ENCODE assay signal across 34 cellular contexts in the genomic region with DNA sequence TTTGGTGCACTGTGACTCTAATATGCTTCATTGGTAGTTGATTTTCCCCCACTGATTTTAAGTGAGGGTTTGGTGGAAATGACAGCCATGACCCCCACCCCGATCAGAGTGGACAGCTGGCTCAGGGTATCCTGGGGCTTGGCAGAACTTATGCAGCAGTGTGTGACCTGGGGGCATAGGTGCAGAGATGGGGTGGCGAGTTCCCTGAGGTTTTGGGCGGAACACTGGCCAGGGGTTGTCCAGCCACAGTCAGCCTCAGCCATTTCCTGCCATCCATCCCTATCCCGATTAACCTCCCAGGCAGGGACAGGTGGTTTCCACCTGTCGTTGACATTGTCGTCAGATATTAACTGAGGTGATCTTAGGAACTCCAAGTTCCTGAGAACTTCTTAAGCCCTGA.
"Had no signal": no experiment of that assay in that cellular context is flagged by ENCODE, and none has a peak within 500 bp of the region (broad histone marks: within the 10 kb centered on the region; RNA-seq: fewer than 3 reads in every experiment).

No MANE protein-coding gene starts in this region.

- H3K4me3 ChIP-seq: adrenal gland, K562, PC-9 had no signal

- H3K27ac ChIP-seq: adrenal gland, PC-9, RWPE1, VCaP had no signal

- H3K27me3 ChIP-seq: adrenal gland had no signal

- ATAC-seq: activated CD8-positive, alpha-beta T cell treated with anti-CD3 and anti-CD28 coated beads for 36 hours; activated naive CD4-positive, alpha-beta T cell treated with anti-CD3 and anti-CD28 coated beads, Interleukin-2, amount 50 U/mL, for 72 hours; activated T-cell treated with anti-CD3 and anti-CD28 coated beads, Interleukin-2, amount 50 U/mL, for 72 hours; activated T-helper 17 cell treated with anti-CD3 and anti-CD28 coated beads, Interleukin-2, amount 50 U/mL, for 72 hours; K562; Right ventricle myocardium inferior had no signal

- H3K36me3 ChIP-seq: adrenal gland had no signal

- H3K9me3 ChIP-seq: adrenal gland had no signal

- DNase-seq: activated B cell treated with CpG ODN at 0.5 μM for 24 hours; activated CD4-positive, alpha-beta T cell treated with anti-CD3 and anti-CD28 coated beads for 48 hours; activated CD4-positive, alpha-beta T cell treated with anti-CD3 and anti-CD28 coated beads, Interleukin-2, amount 50 U/mL, for 4 hours; activated CD4-positive, CD25-positive, alpha-beta regulatory T cell treated with anti-CD3 and anti-CD28 coated beads, Interleukin-2, amount 50 U/mL, for 72 hours; activated CD8-positive, alpha-beta T cell treated with anti-CD3 and anti-CD28 coated beads for 36 hours; activated gamma-delta T cell treated with Interleukin-2 at 50 U/mL for 16 hours; activated naive CD4-positive, alpha-beta T cell treated with anti-CD3 and anti-CD28 coated beads for 36 hours; activated T-cell treated with anti-CD3 and anti-CD28 coated beads, Interleukin-2, amount 50 U/mL, for 1 hour; activated T-cell treated with anti-CD3 and anti-CD28 coated beads, Interleukin-2, amount 50 U/mL, for 72 hours; central memory CD4-positive, alpha-beta T cell; NCI-H1092 treated with DMSO at 0.1 percent for 48 hours; NCI-H1417; NCI-H146; NCI-H187 treated with DMSO at 0.1 percent for 48 hours; NCI-H2081; NCI-H2171 treated with DMSO at 0.1 percent for 48 hours; NCI-H2227 treated with DMSO at 0.1 percent for 48 hours; NCI-H446; NCI-H510A treated with DMSO at 0.1 percent for 48 hours; NCI-H526 treated with DMSO at 0.1 percent for 48 hours; NCI-H82; NK-92 treated with Interleukin-12 subunit alpha and Interleukin-12 subunit beta, amount 100 ng/mL, for 24 hours; PC-9; SW 1271; T-helper 1 cell; T-helper 2 cell; T-helper 9 cell had no signal
